Comparison of ENCODE assay signal across 8 cellular contexts in genomic region chr12:57477710-57478681, GRCh38. TPM values are rescaled to one million over a fixed set of nuclear protein-coding genes. Genes with fewer than 3 reads are reported as not detected.
DNase-seq lines count a peak whose midpoint lies in the region; ATAC-seq and TF ChIP-seq lines count a peak whose summit lies in the region.
"Had no signal": no experiment of that assay in that cellular context is flagged by ENCODE, and none has a peak within 500 bp of the region (broad histone marks: within the 10 kb centered on the region; RNA-seq: fewer than 3 reads in every experiment).

No MANE protein-coding gene starts in this region.

- H3K4me2 ChIP-seq in KMS-11 = no peak overlapping the region

- H3K9ac ChIP-seq in KMS-11 = no peak overlapping the region

- H3K4me3 ChIP-seq in KMS-11 (IDR thresholded peaks at IDR 0.05; ENCODE audit: insufficient read depth, low read depth, low read length) = no peak overlapping the region

- H3K4me1 ChIP-seq in KMS-11 (ENCODE audit: low read depth, poor library complexity, severe bottlenecking) = peaks cover 9% of the 10 kb centered on the region

- ATAC-seq in left ventricle myocardium superior (peak; percentile 44), HG03571 (IDR thresholded peaks at IDR 0.05; ENCODE audit: unreplicated experiment) (no peak), HG03280 (IDR thresholded peaks at IDR 0.05; ENCODE audit: unreplicated experiment) (no peak)

- intact Hi-C loops in left ventricle myocardium superior (cut with micrococcal nuclease) = no loop called here

- H3K36me3 ChIP-seq in KMS-11 (ENCODE audit: insufficient read depth) = no peaks in the 10 kb centered on the region

- H4K20me1 ChIP-seq in KMS-11 (ENCODE audit: insufficient read depth) = no peaks in the 10 kb centered on the region

- peak; percentile 61 for TF ChIP-seq POLR2A in GM19193 (IDR thresholded peaks at IDR 0.05; ENCODE audit: extremely low read depth, insufficient read depth, insufficient read length)

- peak; percentile 54 for DNase-seq in activated CD8-positive, alpha-beta memory T cell treated with anti-CD3 and anti-CD28 coated beads, Interleukin-2, amount 50 U/mL, for 4 hours
- no peak for DNase-seq in left ventricle myocardium superior

- no peaks in the 10 kb centered on the region for H3K79me2 ChIP-seq in KMS-11 (ENCODE audit: insufficient read depth, low read depth)

- H2AFZ ChIP-seq in KMS-11 (ENCODE audit: low read depth) = 0 out of 2 replicates have a peak overlapping the region, but pooled peaks have one; percentile 16

- TF ChIP-seq CTCF in KMS-11 (conservative IDR thresholded peaks at IDR 0.05; ENCODE audit: low read depth, low read length) = no peak

- peaks cover 42% of the 10 kb centered on the region for H3K27me3 ChIP-seq in KMS-11 (ENCODE audit: insufficient read depth, low read depth)

- H3K27ac ChIP-seq in KMS-11 (no peak overlapping the region), temporal lobe (ENCODE audit: low read depth, low read length) (peak overlapping the region; percentile 52)

RNA-seq across cellular contexts. Expression of gene ARHGAP9, which starts 1.7 kb away (rescaled TPM):
- total RNA-seq in left ventricle myocardium superior (5.7 TPM), temporal lobe (0.25 TPM)

RNA-seq across cellular contexts. Expression of gene MARS1, which starts 9.9 kb away (rescaled TPM):
- total RNA-seq in left ventricle myocardium superior (72.7 TPM), temporal lobe (64.9 TPM)

RNA-seq across cellular contexts. Expression of gene GLI1, which starts 18.4 kb away (rescaled TPM):
- total RNA-seq in left ventricle myocardium superior = 0.37 TPM
- total RNA-seq in temporal lobe = 0.25 TPM

RNA-seq across cellular contexts. Expression of gene INHBE, which starts 22.9 kb away (rescaled TPM):
- total RNA-seq in left ventricle myocardium superior (not detected), temporal lobe (not detected)
- total RNA-seq: pulmonary artery endothelial cell had no signal

RNA-seq across cellular contexts. Expression of gene DDIT3, which starts 42.3 kb away (rescaled TPM):
- total RNA-seq in left ventricle myocardium superior (22.2 TPM), temporal lobe (6.1 TPM)
